In the genomic region with DNA sequence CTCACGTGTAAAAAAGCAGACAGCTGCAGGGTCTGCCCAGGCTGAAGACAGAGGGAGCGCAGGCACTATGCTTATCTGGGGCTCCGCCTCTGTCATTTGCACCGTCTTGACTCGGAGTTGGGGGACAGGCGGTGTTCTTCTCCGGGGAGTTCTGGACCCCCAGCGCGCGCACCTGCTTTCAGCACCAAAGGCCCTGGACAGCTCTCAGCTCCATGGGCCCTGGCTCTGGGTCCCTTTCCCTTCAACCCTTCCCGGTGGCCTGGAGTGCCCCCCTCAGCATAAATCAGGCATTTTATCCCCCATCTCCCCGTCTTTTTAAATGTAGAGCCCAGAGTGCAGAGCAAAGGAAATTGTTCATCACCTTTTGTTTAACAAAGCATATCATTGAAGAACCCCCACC, we compare ENCODE assay signal across 15 cellular contexts. TPM values are rescaled to one million over a fixed set of nuclear protein-coding genes. Genes with fewer than 3 reads are reported as not detected.
DNase-seq lines count a peak whose midpoint lies in the region; ATAC-seq lines count a peak whose summit lies in the region.
"Had no signal": no experiment of that assay in that cellular context is flagged by ENCODE, and none has a peak within 500 bp of the region (broad histone marks: within the 10 kb centered on the region; RNA-seq: fewer than 3 reads in every experiment).

No MANE protein-coding gene starts in this region.

- H2AFZ ChIP-seq in Karpas-422 (ENCODE audit: low read length): no peak overlapping the region

- H3K4me1 ChIP-seq in Karpas-422 (ENCODE audit: low read length): no peaks in the 10 kb centered on the region

- no peaks in the 10 kb centered on the region for H3K4me1 Mint-ChIP-seq in activated CD8-positive, alpha-beta T cell treated with anti-CD3 and anti-CD28 coated beads, Interleukin-2, amount 10 ng/mL, durations not matched to agents 7 days and 5 days (ENCODE audit: low read depth)

- H4K20me1 ChIP-seq in Karpas-422 (ENCODE audit: insufficient read depth, low read depth, low read length): no peaks in the 10 kb centered on the region

- H3K4me2 ChIP-seq in Karpas-422 (ENCODE audit: low read depth, low read length, poor library complexity, severe bottlenecking): no peak overlapping the region

- H3K27ac ChIP-seq in Karpas-422 (ENCODE audit: low read length): no peak overlapping the region
- H3K27ac ChIP-seq: tibial artery had no signal

- H3K27me3 Mint-ChIP-seq in activated CD8-positive, alpha-beta T cell treated with anti-CD3 and anti-CD28 coated beads, Interleukin-2, amount 10 ng/mL, durations not matched to agents 7 days and 5 days (ENCODE audit: low read depth): peaks cover 51% of the 10 kb centered on the region

- no peak overlapping the region for H3K9ac ChIP-seq in Karpas-422 (ENCODE audit: low read length)

- no peak overlapping the region for H3K4me3 Mint-ChIP-seq in activated CD8-positive, alpha-beta T cell treated with anti-CD3 and anti-CD28 coated beads, Interleukin-2, amount 10 ng/mL, durations not matched to agents 7 days and 5 days
- H3K4me3 Mint-ChIP-seq: effector memory CD8-positive, alpha-beta T cell; HFFc6; T-helper 1 cell treated with Interleukin-12 subunit alpha and Interleukin-12 subunit beta and Interleukin-4 antibody, amounts not matched to agents 30 μg/mL and 1 μg/mL, for 36 hours had no signal

- H3K9me2 ChIP-seq in Karpas-422 (replicated peaks; ENCODE audit: insufficient read depth, low read length): no peaks in the 10 kb centered on the region

- H3K27me3 ChIP-seq in Karpas-422 (ENCODE audit: low read length): no peaks in the 10 kb centered on the region

- no peak for ATAC-seq in activated CD8-positive, alpha-beta T cell treated with anti-CD3 and anti-CD28 coated beads, Interleukin-2, amount 10 ng/mL, durations not matched to agents 7 days and 5 days
- ATAC-seq in esophagus mucosa: no peak
- no peak for ATAC-seq in HG02852 (IDR thresholded peaks at IDR 0.05; ENCODE audit: unreplicated experiment)
- ATAC-seq: effector memory CD8-positive, alpha-beta T cell; left lobe of liver had no signal

- no peaks in the 10 kb centered on the region for H3K9me3 ChIP-seq in Karpas-422 (ENCODE audit: low read length)
- H3K9me3 ChIP-seq: tibial artery had no signal

- no peaks in the 10 kb centered on the region for H3K79me2 ChIP-seq in Karpas-422 (ENCODE audit: low read length)

- no peaks in the 10 kb centered on the region for H3K9me3 Mint-ChIP-seq in activated CD8-positive, alpha-beta T cell treated with anti-CD3 and anti-CD28 coated beads, Interleukin-2, amount 10 ng/mL, durations not matched to agents 7 days and 5 days (ENCODE audit: insufficient read depth)
- H3K9me3 Mint-ChIP-seq: effector memory CD8-positive, alpha-beta T cell; T-helper 1 cell treated with Interleukin-12 subunit alpha and Interleukin-12 subunit beta and Interleukin-4 antibody, amounts not matched to agents 30 μg/mL and 1 μg/mL, for 36 hours had no signal

- H3K36me3 ChIP-seq in Karpas-422 (ENCODE audit: insufficient read depth, low read length): no peaks in the 10 kb centered on the region
- H3K36me3 ChIP-seq: tibial artery had no signal

- H3K36me3 Mint-ChIP-seq in activated CD8-positive, alpha-beta T cell treated with anti-CD3 and anti-CD28 coated beads, Interleukin-2, amount 10 ng/mL, durations not matched to agents 7 days and 5 days (ENCODE audit: low read depth): no peaks in the 10 kb centered on the region
- H3K36me3 Mint-ChIP-seq: IgD-negative memory B cell had no signal

- H3K27ac Mint-ChIP-seq in activated CD8-positive, alpha-beta T cell treated with anti-CD3 and anti-CD28 coated beads, Interleukin-2, amount 10 ng/mL, durations not matched to agents 7 days and 5 days: no peak overlapping the region
- H3K27ac Mint-ChIP-seq: effector memory CD8-positive, alpha-beta T cell; HFFc6; IgD-negative memory B cell; T-helper 1 cell treated with Interleukin-12 subunit alpha and Interleukin-12 subunit beta and Interleukin-4 antibody, amounts not matched to agents 30 μg/mL and 1 μg/mL, for 36 hours had no signal

- CTCF ChIA-PET in activated CD8-positive, alpha-beta T cell treated with anti-CD3 and anti-CD28 coated beads, Interleukin-2, amount 10 ng/mL, durations not matched to agents 7 days and 5 days (lab: Charles Lee): no interaction called here

- peak; percentile 48 for DNase-seq in DMS153 treated with DMSO at 0.1 percent for 48 hours (lab: John Stamatoyannopoulos, UW; ENCODE audit: unreplicated experiment)
- DNase-seq in DMS153 (lab: John Stamatoyannopoulos, UW): no peak
- DNase-seq in Karpas-422: peak; percentile 46
- DNase-seq in activated CD8-positive, alpha-beta T cell treated with anti-CD3 and anti-CD28 coated beads, Interleukin-2, amount 10 ng/mL, durations not matched to agents 7 days and 5 days: peak; percentile 25
- peak; percentile 28 for DNase-seq in midbrain (lab: John Stamatoyannopoulos, UW)
- DNase-seq in NCI-H128 (lab: John Stamatoyannopoulos, UW; ENCODE audit: unreplicated experiment): no peak
- DNase-seq: 8988T; effector memory CD8-positive, alpha-beta T cell; HFFc6; tibial artery had no signal

- POLR2A ChIA-PET in activated CD8-positive, alpha-beta T cell treated with anti-CD3 and anti-CD28 coated beads, Interleukin-2, amount 10 ng/mL, durations not matched to agents 7 days and 5 days (lab: Charles Lee): no interaction called here

- no peak overlapping the region for H3K4me3 ChIP-seq in Karpas-422 (ENCODE audit: low read length)

RNA-seq across cellular contexts. Expression of a gene that starts 1.5 kb away (rescaled TPM):
- 0.14 and 0.41 TPM in 2 replicates for total RNA-seq in Karpas-422 (2014; rRNA removed; shearing (Covaris generic); ENCODE audit: low replicate concordance)
- not detected for total RNA-seq in activated CD8-positive, alpha-beta T cell treated with anti-CD3 and anti-CD28 coated beads, Interleukin-2, amount 10 ng/mL, durations not matched to agents 7 days and 5 days
- total RNA-seq in esophagus mucosa: 0.04 TPM
- total RNA-seq: HFFc6 had no signal

Comparison
In these comparisons a context has a peak if more than half of its experiments do, and no peak if none do; other contexts are left out.
1. DNase-seq: peak in DMS153 treated with DMSO at 0.1 percent for 48 hours (single experiment), Karpas-422 (single experiment), activated CD8-positive, alpha-beta T cell treated with anti-CD3 and anti-CD28 coated beads, Interleukin-2, amount 10 ng/mL, durations not matched to agents 7 days and 5 days (single experiment) and midbrain (single experiment); none in DMS153 (single experiment) and NCI-H128 (single experiment).